1 cellular context compared by ENCODE assay signal in genomic region chr16:20429499-20429898, GRCh38.
A peak's percentile ranks its signal among the peaks of the same experiment; 100 is the strongest.
TF ChIP-seq lines count a peak whose summit lies in the region.

No MANE protein-coding gene starts in this region.

TF ChIP-seq in HepG2, 621 proteins besides CTCF, POLR2A, EP300 and RAD21:
- 0 out of 2 replicates have a peak, but pooled peaks have one; percentile 14 for TF ChIP-seq ZNF687 (CRISPR knock-in tag; IDR thresholded peaks at IDR 0.05)
